8 cellular contexts compared by ENCODE assay signal in the genomic region with DNA sequence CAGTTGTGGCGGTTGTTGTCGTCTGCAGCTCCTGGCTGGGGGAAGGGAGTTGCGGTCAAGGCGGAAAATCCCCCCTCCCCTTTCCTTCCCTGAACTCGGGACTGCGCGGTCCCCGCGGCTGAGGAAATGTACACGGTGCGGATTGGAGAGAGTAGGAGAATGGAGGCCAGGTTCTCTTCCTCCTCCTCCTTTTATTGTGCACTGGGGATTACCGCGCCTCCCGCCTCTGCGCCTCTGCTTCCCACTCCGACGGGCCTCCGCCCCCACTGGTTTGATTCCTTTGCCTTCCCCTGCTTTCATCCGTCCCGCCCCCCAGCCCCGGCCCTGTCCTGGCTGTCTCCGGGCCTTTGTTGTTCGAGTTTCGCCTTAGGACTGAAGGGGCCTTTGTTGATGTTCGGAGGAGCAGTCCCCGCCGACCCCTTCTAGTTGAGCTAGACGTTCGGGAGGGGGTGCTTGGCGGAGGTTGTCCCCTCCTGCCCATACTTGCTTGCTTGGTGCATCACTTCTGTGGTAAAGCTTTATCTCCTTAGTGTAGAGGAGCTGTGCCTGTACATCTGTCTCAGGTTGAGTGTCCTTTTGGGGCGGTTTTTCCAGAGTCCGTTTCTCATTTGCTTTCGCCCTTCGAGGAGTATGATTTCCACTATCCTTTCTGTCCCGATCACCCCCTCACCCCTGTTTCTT. TPM values are rescaled to one million over a fixed set of nuclear protein-coding genes. Genes with fewer than 3 reads are reported as not detected.
A peak's percentile ranks its signal among the peaks of the same experiment; 100 is the strongest.
DNase-seq lines count a peak whose midpoint lies in the region; ATAC-seq and TF ChIP-seq lines count a peak whose summit lies in the region.

No MANE protein-coding gene starts in this region.

- ATAC-seq in HG02884 (IDR thresholded peaks at IDR 0.05; ENCODE audit: unreplicated experiment) = peak; percentile 3

- H3K36me3 ChIP-seq in transverse colon = no peaks in the 10 kb centered on the region

- no peaks in the 10 kb centered on the region for H3K27me3 ChIP-seq in transverse colon

- H3K4me3 ChIP-seq in transverse colon = peak overlapping the region; percentile 91 to 95 (median 92)

- peak; percentile 5 for DNase-seq in NCI-H1436 (lab: John Stamatoyannopoulos, UW)
- no peak for DNase-seq in NCI-H1436 treated with DMSO at 0.1 percent for 48 hours (lab: John Stamatoyannopoulos, UW)
- peak; percentile 10 to 36 (median 32) for DNase-seq in activated naive CD4-positive, alpha-beta T cell (lab: John Stamatoyannopoulos, UW)
- peak; percentile 71 for DNase-seq in glomerular visceral epithelial cell (ENCODE audit: extremely low spot score)
- DNase-seq in occipital lobe (lab: John Stamatoyannopoulos, UW) = peak; percentile 68
- peak; percentile 58 for DNase-seq in transverse colon

- in situ Hi-C loops in transverse colon (cut with MboI; ENCODE audit: low pct_ligation_motif_present in 1 of 4, low pct_unique_long_range_greater_than_20kb in 1 of 4, low sequenced_read_pairs in 3 of 4) = no loop called here

- intact Hi-C loops in transverse colon (cut with DNase I; ENCODE audit: low total_unique reads) = loop anchor here (5.0 kb wide), 1 partner anchor 1226 kb away; no protein-coding TSS in a partner anchor

- no peak for TF ChIP-seq CTCF in transverse colon (IDR thresholded peaks at IDR 0.05)

- 1 to 3% methylated on average over 31 to 35 of the region's 35 CpGs for WGBS in transverse colon (ENCODE audit: low coverage in 1 of 2), 2 donors

- H3K9me3 ChIP-seq in transverse colon = no peaks in the 10 kb centered on the region

- peak overlapping the region; percentile 95 to 98 (median 96) for H3K27ac ChIP-seq in transverse colon

- TF ChIP-seq POLR2A in transverse colon (IDR thresholded peaks at IDR 0.05) = no peak

- H3K4me1 ChIP-seq in transverse colon = peaks cover 15 to 67% (median 44%) of the 10 kb centered on the region in 4 donors

- TF ChIP-seq EP300 in transverse colon (IDR thresholded peaks at IDR 0.05; ENCODE audit: low read depth) = no peak

TF ChIP-seq in PFSK-1, 5 proteins besides CTCF, POLR2A, EP300 and RAD21:
- no peak for TF ChIP-seq FOXP2 (optimal IDR thresholded peaks at IDR 0.05; ENCODE audit: borderline replicate concordance, extremely low read depth, extremely low read length, insufficient read depth)
- TF ChIP-seq SIN3A (IDR thresholded peaks at IDR 0.05; ENCODE audit: borderline replicate concordance, insufficient read depth, low read length) = no peak
- TF ChIP-seq POLR2AphosphoS5 (IDR thresholded peaks at IDR 0.05; ENCODE audit: low read depth, low read length) = no peak
- TF ChIP-seq TAF1 (IDR thresholded peaks at IDR 0.05; ENCODE audit: borderline replicate concordance, insufficient read depth, low read length) = 0 out of 2 replicates have a peak, but pooled peaks have one; percentile 3
- TF ChIP-seq, protein P1, sequence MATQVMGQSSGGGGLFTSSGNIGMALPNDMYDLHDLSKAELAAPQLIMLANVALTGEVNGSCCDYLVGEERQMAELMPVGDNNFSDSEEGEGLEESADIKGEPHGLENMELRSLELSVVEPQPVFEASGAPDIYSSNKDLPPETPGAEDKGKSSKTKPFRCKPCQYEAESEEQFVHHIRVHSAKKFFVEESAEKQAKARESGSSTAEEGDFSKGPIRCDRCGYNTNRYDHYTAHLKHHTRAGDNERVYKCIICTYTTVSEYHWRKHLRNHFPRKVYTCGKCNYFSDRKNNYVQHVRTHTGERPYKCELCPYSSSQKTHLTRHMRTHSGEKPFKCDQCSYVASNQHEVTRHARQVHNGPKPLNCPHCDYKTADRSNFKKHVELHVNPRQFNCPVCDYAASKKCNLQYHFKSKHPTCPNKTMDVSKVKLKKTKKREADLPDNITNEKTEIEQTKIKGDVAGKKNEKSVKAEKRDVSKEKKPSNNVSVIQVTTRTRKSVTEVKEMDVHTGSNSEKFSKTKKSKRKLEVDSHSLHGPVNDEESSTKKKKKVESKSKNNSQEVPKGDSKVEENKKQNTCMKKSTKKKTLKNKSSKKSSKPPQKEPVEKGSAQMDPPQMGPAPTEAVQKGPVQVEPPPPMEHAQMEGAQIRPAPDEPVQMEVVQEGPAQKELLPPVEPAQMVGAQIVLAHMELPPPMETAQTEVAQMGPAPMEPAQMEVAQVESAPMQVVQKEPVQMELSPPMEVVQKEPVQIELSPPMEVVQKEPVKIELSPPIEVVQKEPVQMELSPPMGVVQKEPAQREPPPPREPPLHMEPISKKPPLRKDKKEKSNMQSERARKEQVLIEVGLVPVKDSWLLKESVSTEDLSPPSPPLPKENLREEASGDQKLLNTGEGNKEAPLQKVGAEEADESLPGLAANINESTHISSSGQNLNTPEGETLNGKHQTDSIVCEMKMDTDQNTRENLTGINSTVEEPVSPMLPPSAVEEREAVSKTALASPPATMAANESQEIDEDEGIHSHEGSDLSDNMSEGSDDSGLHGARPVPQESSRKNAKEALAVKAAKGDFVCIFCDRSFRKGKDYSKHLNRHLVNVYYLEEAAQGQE (IDR thresholded peaks at IDR 0.05; ENCODE audit: insufficient read depth in 1 of 2, low read depth in 2 of 2, low read length in 2 of 2) = no peak

RNA-seq across cellular contexts. Expression of a gene that starts 0.7 kb away (rescaled TPM):
- polyA plus RNA-seq in PFSK-1 (2012; ENCODE audit: insufficient read length, low read depth) = 9.0 TPM
- total RNA-seq in occipital lobe = 177 TPM
- 10 to 100 TPM; 18.5 to 61.8 (median 42.4) TPM for total RNA-seq in transverse colon
